In genomic region chr3:169564883-169565282, GRCh38 we compare ENCODE assay signal across 11 cellular contexts.
DNase-seq lines count a peak whose midpoint lies in the region; ATAC-seq and TF ChIP-seq lines count a peak whose summit lies in the region.
"Had no signal": no experiment of that assay in that cellular context is flagged by ENCODE, and none has a peak within 500 bp of the region (broad histone marks: within the 10 kb centered on the region; RNA-seq: fewer than 3 reads in every experiment).

No MANE protein-coding gene starts in this region.

- peak; percentile 1 for DNase-seq in NCI-H748 (lab: John Stamatoyannopoulos, UW; ENCODE audit: unreplicated experiment)
- no peak for DNase-seq in NCI-H748 treated with DMSO at 0.1 percent for 48 hours (lab: John Stamatoyannopoulos, UW)
- no peak for DNase-seq in osteocyte (ENCODE audit: extremely low spot score, unreplicated experiment)
- no peak for DNase-seq in cerebellar cortex (ENCODE audit: low spot score)
- DNase-seq: amygdala, left ventricle myocardium superior, NCI-H446 treated with DMSO at 0.1 percent for 48 hours had no signal

- H3K36me3 Mint-ChIP-seq in osteocyte (ENCODE audit: unreplicated experiment): no peaks in the 10 kb centered on the region

- no peak overlapping the region for H3K27ac Mint-ChIP-seq in osteocyte (ENCODE audit: unreplicated experiment)

- no peak overlapping the region for H3K4me3 Mint-ChIP-seq in osteocyte (ENCODE audit: unreplicated experiment)

- no peaks in the 10 kb centered on the region for H3K4me1 Mint-ChIP-seq in osteocyte (ENCODE audit: unreplicated experiment)

- H3K9me3 Mint-ChIP-seq in osteocyte (ENCODE audit: unreplicated experiment): no peaks in the 10 kb centered on the region

- TF ChIP-seq CTCF in WI38 (IDR thresholded peaks at IDR 0.05; ENCODE audit: low read depth, low read length): peak; percentile 16; the same call in 1 of the 2 replicates
- peak; percentile 16 for TF ChIP-seq CTCF in osteocyte (IDR thresholded peaks at IDR 0.05)

- peak; percentile 49 for ATAC-seq in HG02981 (IDR thresholded peaks at IDR 0.05; ENCODE audit: unreplicated experiment)
- ATAC-seq in HG02588 (IDR thresholded peaks at IDR 0.05; ENCODE audit: unreplicated experiment): no peak
- no peak for ATAC-seq in GM21786 (IDR thresholded peaks at IDR 0.05; ENCODE audit: unreplicated experiment)
- ATAC-seq: left ventricle myocardium superior had no signal

- no peaks in the 10 kb centered on the region for H3K27me3 Mint-ChIP-seq in osteocyte (ENCODE audit: unreplicated experiment)

- H3K4me3 ChIP-seq in WI38 (ENCODE audit: low read depth, low read length): no peak overlapping the region
